In the genomic region with DNA sequence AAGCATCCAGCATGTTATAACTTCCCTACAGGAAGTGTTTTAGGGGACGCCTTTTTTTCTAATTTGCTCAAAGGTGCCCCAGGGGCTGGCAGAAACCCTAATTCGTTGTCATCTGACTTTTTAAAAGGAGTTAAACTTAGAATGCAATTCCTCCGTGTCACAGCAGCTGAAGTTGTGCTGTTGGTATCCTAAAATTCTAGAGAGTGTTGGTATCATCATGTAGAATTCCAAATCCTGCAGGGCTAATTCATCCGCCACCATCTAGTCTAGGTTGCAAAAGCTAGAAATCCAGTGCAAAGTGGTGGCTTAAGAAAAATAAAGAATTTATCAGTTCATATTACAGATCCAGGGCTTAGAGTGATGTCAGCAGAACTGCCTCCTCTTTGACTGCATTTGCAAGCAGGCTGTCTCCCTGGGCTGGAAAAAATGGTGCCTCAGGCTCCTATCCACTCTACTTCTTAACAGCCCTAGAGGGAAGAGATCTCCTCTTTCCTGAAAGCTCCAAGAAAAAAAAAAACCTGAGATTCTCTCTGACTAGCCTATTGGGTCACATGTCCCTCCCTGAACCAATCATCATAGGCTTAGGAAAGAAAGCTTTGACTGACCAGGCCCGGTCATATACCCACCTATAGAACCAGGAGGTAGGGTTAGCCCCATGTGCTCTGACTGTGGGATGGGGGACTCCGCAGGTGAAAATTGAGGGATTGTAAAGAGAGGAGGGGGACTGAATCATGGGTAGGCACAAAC, we compare ENCODE assay signal across 9 cellular contexts.
DNase-seq lines count a peak whose midpoint lies in the region; ATAC-seq and TF ChIP-seq lines count a peak whose summit lies in the region.
"Had no signal": no experiment of that assay in that cellular context is flagged by ENCODE, and none has a peak within 500 bp of the region (broad histone marks: within the 10 kb centered on the region; RNA-seq: fewer than 3 reads in every experiment).

No MANE protein-coding gene starts in this region.

- TF ChIP-seq POLR2A in Peyer's patch (IDR thresholded peaks at IDR 0.05): no peak

- H3K9me3 Mint-ChIP-seq in progenitor cell of endocrine pancreas (ENCODE audit: low read depth): no peaks in the 10 kb centered on the region

- peaks cover 0 to 7% (median 1%) of the 10 kb centered on the region in 4 donors for H3K4me1 ChIP-seq in Peyer's patch

- H3K4me3 Mint-ChIP-seq in progenitor cell of endocrine pancreas (ENCODE audit: low read depth): no peak overlapping the region

- no peak overlapping the region for H3K4me3 ChIP-seq in choroid plexus epithelial cell (ENCODE audit: low read depth, low read length)
- peak overlapping the region in 1 of 4 donors; percentile 29 for H3K4me3 ChIP-seq in Peyer's patch

- H3K36me3 ChIP-seq in Peyer's patch: no peaks in the 10 kb centered on the region

- no peaks in the 10 kb centered on the region for H3K9me3 ChIP-seq in Peyer's patch

- no peaks in the 10 kb centered on the region for H3K27me3 ChIP-seq in Peyer's patch

- TF ChIP-seq CTCF in choroid plexus epithelial cell (conservative IDR thresholded peaks at IDR 0.05; ENCODE audit: low read depth, low read length) (no peak), progenitor cell of endocrine pancreas (IDR thresholded peaks at IDR 0.05; ENCODE audit: unreplicated experiment) (no peak), Peyer's patch (IDR thresholded peaks at IDR 0.05) (peak in 2 of 6 experiments; percentile 68 to 72)

- H3K4me1 Mint-ChIP-seq in progenitor cell of endocrine pancreas (ENCODE audit: low read depth): no peaks in the 10 kb centered on the region

- H3K27me3 Mint-ChIP-seq in progenitor cell of endocrine pancreas: no peaks in the 10 kb centered on the region

- H3K27ac Mint-ChIP-seq in progenitor cell of endocrine pancreas: peak overlapping the region; percentile 24

- no peak for ATAC-seq in HG03460 (IDR thresholded peaks at IDR 0.05; ENCODE audit: unreplicated experiment)
- no peak for ATAC-seq in HG02884 (IDR thresholded peaks at IDR 0.05; ENCODE audit: unreplicated experiment)

- H3K36me3 Mint-ChIP-seq in progenitor cell of endocrine pancreas (ENCODE audit: insufficient read depth): no peaks in the 10 kb centered on the region

- H3K27ac ChIP-seq in Peyer's patch: peak overlapping the region in 1 of 4 donors; percentile 57

- DNase-seq in NCI-H524 treated with DMSO at 0.1 percent for 48 hours (lab: John Stamatoyannopoulos, UW) (peak; percentile 50), NCI-H524 (lab: John Stamatoyannopoulos, UW) (no peak), M059J (ENCODE audit: low read depth) (peak; percentile 23), choroid plexus epithelial cell (ENCODE audit: low read depth) (peak; percentile 30), progenitor cell of endocrine pancreas (ENCODE audit: low spot score, unreplicated experiment) (no peak), Peyer's patch (no peak)
- DNase-seq: activated gamma-delta T cell treated with Interleukin-2 at 50 U/mL for 16 hours had no signal

Comparison
In these comparisons a context has a peak if more than half of its experiments do, and no peak if none do; other contexts are left out.
1. DNase-seq: peak in NCI-H524 treated with DMSO at 0.1 percent for 48 hours (single experiment), M059J (single experiment) and choroid plexus epithelial cell (single experiment); none in NCI-H524 (0 of 2), progenitor cell of endocrine pancreas (single experiment) and Peyer's patch (0 of 3).